Comparison of ENCODE assay signal across 10 cellular contexts in the genomic region with DNA sequence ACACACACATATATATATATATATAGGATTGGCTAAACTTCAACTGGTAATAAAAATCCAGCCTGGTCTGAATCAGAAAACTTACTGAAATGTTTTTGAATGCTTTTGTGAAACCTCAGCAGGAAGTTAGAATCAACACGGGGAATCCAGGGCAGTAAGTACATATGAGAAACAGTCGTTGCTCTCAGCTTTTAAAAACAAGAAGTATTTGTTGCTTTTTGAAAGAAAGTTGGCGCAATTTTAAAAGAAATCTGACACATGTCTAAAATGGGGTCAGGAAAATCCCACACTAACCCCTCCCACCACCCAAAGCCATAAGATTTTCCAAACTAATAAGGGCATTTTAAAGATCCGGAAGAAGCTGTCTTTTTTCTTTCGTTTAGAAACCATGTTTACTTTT. TPM values are rescaled to one million over a fixed set of nuclear protein-coding genes. Genes with fewer than 3 reads are reported as not detected.
DNase-seq lines count a peak whose midpoint lies in the region; ATAC-seq and TF ChIP-seq lines count a peak whose summit lies in the region.
"Had no signal": no experiment of that assay in that cellular context is flagged by ENCODE, and none has a peak within 500 bp of the region (broad histone marks: within the 10 kb centered on the region; RNA-seq: fewer than 3 reads in every experiment).

No MANE protein-coding gene starts in this region.

- H3K4me3 ChIP-seq in SJSA1 (peak overlapping the region; percentile 10; the same call in 1 of the 2 replicates), fibroblast of mammary gland (ENCODE audit: control insufficient read depth, low read depth, low read length) (peak overlapping the region; percentile 6), thymus (ENCODE audit: low read length) (no peak overlapping the region)
- H3K4me3 ChIP-seq: Peyer's patch had no signal

- ATAC-seq in activated naive CD4-positive, alpha-beta T cell treated with anti-CD3 and anti-CD28 coated beads, Interleukin-2, amount 50 U/mL, for 72 hours = no peak
- ATAC-seq in HG02642 (IDR thresholded peaks at IDR 0.05; ENCODE audit: poor library complexity, unreplicated experiment) = no peak

- CTCF ChIA-PET in activated naive CD4-positive, alpha-beta T cell treated with anti-CD3 and anti-CD28 coated beads for 36 hours (lab: Charles Lee) = no interaction called here

- no peaks in the 10 kb centered on the region for H3K36me3 Mint-ChIP-seq in activated naive CD4-positive, alpha-beta T cell treated with anti-CD3 and anti-CD28 coated beads for 36 hours (ENCODE audit: low read depth)
- H3K36me3 Mint-ChIP-seq in activated naive CD4-positive, alpha-beta T cell treated with anti-CD3 and anti-CD28 coated beads, Interleukin-2, amount 50 U/mL, for 72 hours = no peaks in the 10 kb centered on the region

- peak overlapping the region; percentile 92 for H3K27ac Mint-ChIP-seq in activated naive CD4-positive, alpha-beta T cell treated with anti-CD3 and anti-CD28 coated beads for 36 hours
- H3K27ac Mint-ChIP-seq in activated naive CD4-positive, alpha-beta T cell treated with anti-CD3 and anti-CD28 coated beads, Interleukin-2, amount 50 U/mL, for 72 hours = peak overlapping the region in 1 of 2 donors; percentile 67

- H3K36me3 ChIP-seq in SJSA1 (no peaks in the 10 kb centered on the region), thymus (ENCODE audit: control insufficient read depth, insufficient read depth) (no peaks in the 10 kb centered on the region)
- H3K36me3 ChIP-seq: Peyer's patch had no signal

- DNase-seq in activated naive CD4-positive, alpha-beta T cell treated with anti-CD3 and anti-CD28 coated beads for 36 hours = peak; percentile 22
- DNase-seq in activated naive CD4-positive, alpha-beta T cell treated with anti-CD3 and anti-CD28 coated beads, Interleukin-2, amount 50 U/mL, for 72 hours (ENCODE audit: low spot score in 2 of 2) = no peak
- peak in 1 of 2 experiments; percentile 52 for DNase-seq in SJSA1 (ENCODE audit: low read depth in 1 of 2, low spot score in 2 of 2)
- peak; percentile 44 for DNase-seq in fibroblast of mammary gland (ENCODE audit: low read depth)
- DNase-seq in inferior parietal cortex (ENCODE audit: extremely low spot score) = no peak
- no peak for DNase-seq in activated CD8-positive, alpha-beta memory T cell treated with anti-CD3 and anti-CD28 coated beads, Interleukin-2, amount 50 U/mL, for 4 hours
- DNase-seq: DMS 273 treated with DMSO at 0.1 percent for 48 hours, Peyer's patch had no signal

- peak overlapping the region; percentile 67 for H3K4me3 Mint-ChIP-seq in activated naive CD4-positive, alpha-beta T cell treated with anti-CD3 and anti-CD28 coated beads for 36 hours

- H3K4me1 ChIP-seq in SJSA1 (replicated peaks) (peaks cover 23% of the 10 kb centered on the region), thymus (ENCODE audit: control insufficient read depth, insufficient read depth, low read length) (no peaks in the 10 kb centered on the region)
- H3K4me1 ChIP-seq: Peyer's patch had no signal

- H3K27me3 ChIP-seq in SJSA1 (replicated peaks) = no peaks in the 10 kb centered on the region
- H3K27me3 ChIP-seq in thymus (ENCODE audit: control insufficient read depth, insufficient read depth) = no peaks in the 10 kb centered on the region
- H3K27me3 ChIP-seq: Peyer's patch had no signal

- no peaks in the 10 kb centered on the region for H3K9me3 ChIP-seq in SJSA1 (replicated peaks)
- H3K9me3 ChIP-seq in thymus (ENCODE audit: control insufficient read depth) = no peaks in the 10 kb centered on the region
- H3K9me3 ChIP-seq: Peyer's patch had no signal

- WGBS in thymus = 40% methylated on average over 5 of the region's 5 CpGs

- no peaks in the 10 kb centered on the region for H3K27me3 Mint-ChIP-seq in activated naive CD4-positive, alpha-beta T cell treated with anti-CD3 and anti-CD28 coated beads for 36 hours (ENCODE audit: low read depth)

- H3K27ac ChIP-seq in SJSA1 (peak overlapping the region; percentile 72), thymus (ENCODE audit: low read depth) (peak overlapping the region; percentile 31)

- H3K9me3 Mint-ChIP-seq in activated naive CD4-positive, alpha-beta T cell treated with anti-CD3 and anti-CD28 coated beads for 36 hours = no peaks in the 10 kb centered on the region
- no peaks in the 10 kb centered on the region for H3K9me3 Mint-ChIP-seq in activated naive CD4-positive, alpha-beta T cell treated with anti-CD3 and anti-CD28 coated beads, Interleukin-2, amount 50 U/mL, for 72 hours

- no peak for TF ChIP-seq CTCF in fibroblast of mammary gland (conservative IDR thresholded peaks at IDR 0.05; ENCODE audit: control insufficient read depth, insufficient read depth, low read depth, low read length)

- intact Hi-C loops in activated naive CD4-positive, alpha-beta T cell treated with anti-CD3 and anti-CD28 coated beads for 36 hours (cut with micrococcal nuclease) = loop anchor here (1.0 kb wide), 1 partner anchor 30 kb away; a partner anchor contains a TSS

- peaks cover 20% of the 10 kb centered on the region for H3K4me1 Mint-ChIP-seq in activated naive CD4-positive, alpha-beta T cell treated with anti-CD3 and anti-CD28 coated beads for 36 hours (ENCODE audit: low read depth)

RNA-seq across cellular contexts. Expression of a gene that starts 11.5 kb away (rescaled TPM):
- total RNA-seq in activated naive CD4-positive, alpha-beta T cell treated with anti-CD3 and anti-CD28 coated beads for 36 hours = not detected
- not detected for total RNA-seq in activated naive CD4-positive, alpha-beta T cell treated with anti-CD3 and anti-CD28 coated beads, Interleukin-2, amount 50 U/mL, for 72 hours
- 0.61 and 2.4 TPM in 2 replicates for total RNA-seq in SJSA1 (2014; rRNA removed; shearing (Covaris generic))
- polyA plus RNA-seq in thymus = 0.21 TPM

RNA-seq across cellular contexts. Expression of a gene that starts 30.4 kb away (rescaled TPM):
- 10 to 100 TPM; 16.7 to 18.4 TPM for total RNA-seq in activated naive CD4-positive, alpha-beta T cell treated with anti-CD3 and anti-CD28 coated beads for 36 hours
- total RNA-seq in activated naive CD4-positive, alpha-beta T cell treated with anti-CD3 and anti-CD28 coated beads, Interleukin-2, amount 50 U/mL, for 72 hours = 10 to 100 TPM; 17.8 to 23.4 TPM
- total RNA-seq in SJSA1 (2014; rRNA removed; shearing (Covaris generic)) = 13.5 and 25.9 TPM in 2 replicates
- polyA plus RNA-seq in thymus = 17.0 TPM

Comparison
In these comparisons a context has a peak if more than half of its experiments do, and no peak if none do; other contexts are left out.
1. DNase-seq: peak in activated naive CD4-positive, alpha-beta T cell treated with anti-CD3 and anti-CD28 coated beads for 36 hours (single experiment) and fibroblast of mammary gland (single experiment); none in activated naive CD4-positive, alpha-beta T cell treated with anti-CD3 and anti-CD28 coated beads, Interleukin-2, amount 50 U/mL, for 72 hours (0 of 2), inferior parietal cortex (single experiment) and activated CD8-positive, alpha-beta memory T cell treated with anti-CD3 and anti-CD28 coated beads, Interleukin-2, amount 50 U/mL, for 4 hours (single experiment).